In the genomic region with DNA sequence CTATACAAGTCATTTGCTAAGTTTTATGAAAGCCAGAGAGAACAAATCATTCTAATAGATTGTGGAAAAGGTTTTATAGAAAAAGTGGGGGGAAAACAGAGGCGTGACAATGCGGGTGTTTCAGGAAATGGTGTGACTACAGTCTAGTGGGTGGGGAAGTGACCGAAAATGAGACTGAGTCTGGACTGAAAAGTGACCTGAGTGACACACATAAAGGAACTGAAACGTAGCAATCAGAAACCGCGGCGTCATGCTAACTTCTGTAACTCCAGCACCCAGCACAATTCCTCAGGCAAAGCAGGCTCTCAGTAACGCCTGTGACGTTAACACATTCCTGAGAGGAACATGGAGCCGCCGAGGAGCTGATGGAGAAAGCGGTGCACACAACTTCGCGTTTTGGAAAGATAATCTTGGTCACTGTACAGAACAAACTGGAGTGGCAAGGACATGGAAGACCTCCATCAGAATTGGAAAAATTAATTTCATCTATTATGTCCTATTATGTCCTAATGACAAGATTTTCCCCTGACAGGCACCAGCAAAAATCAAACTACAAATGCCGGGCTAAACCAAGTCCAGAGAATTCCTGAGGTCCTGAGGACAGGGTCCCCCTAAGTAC, we compare ENCODE assay signal across 8 cellular contexts. TPM values are rescaled to one million over a fixed set of nuclear protein-coding genes. Genes with fewer than 3 reads are reported as not detected.
DNase-seq lines count a peak whose midpoint lies in the region; ATAC-seq and TF ChIP-seq lines count a peak whose summit lies in the region.

No MANE protein-coding gene starts in this region.

- CTCF ChIA-PET in OCI-LY7 (lab: Charles Lee; ENCODE audit: unreplicated experiment) = no interaction called here

- H2AFZ ChIP-seq in fibroblast of lung (ENCODE audit: low read length) (peak overlapping the region; percentile 54), OCI-LY7 (ENCODE audit: low read length) (no peak overlapping the region)

- no peaks in the 10 kb centered on the region for H3K9me2 ChIP-seq in OCI-LY7 (ENCODE audit: insufficient read depth, low read length)

- H3K4me2 ChIP-seq in fibroblast of lung (ENCODE audit: extremely low read depth, insufficient read depth, low read length) (peak overlapping the region; percentile 28), OCI-LY7 (ENCODE audit: low read length) (no peak overlapping the region)

- H3K36me3 ChIP-seq in fibroblast of lung (ENCODE audit: control insufficient read depth, insufficient read depth, low read length) = no peaks in the 10 kb centered on the region
- no peaks in the 10 kb centered on the region for H3K36me3 ChIP-seq in OCI-LY7 (ENCODE audit: insufficient read depth, low read length)

- no peak for TF ChIP-seq CTCF in NB4 (IDR thresholded peaks at IDR 0.05; ENCODE audit: low read depth, low read length)
- no peak for TF ChIP-seq CTCF in fibroblast of lung (conservative IDR thresholded peaks at IDR 0.05 in 1 of 2, IDR thresholded peaks at IDR 0.05 in 1 of 2; ENCODE audit: low read depth in 1 of 2, low read length in 2 of 2)
- TF ChIP-seq CTCF in OCI-LY7 (conservative IDR thresholded peaks at IDR 0.05; ENCODE audit: low read length) = no peak

- intact Hi-C loops in OCI-LY7 (cut with micrococcal nuclease; ENCODE audit: unreplicated experiment) = no loop called here

- POLR2A ChIA-PET in OCI-LY7 (lab: Charles Lee) = no interaction called here

- H3K27me3 ChIP-seq in fibroblast of lung (ENCODE audit: control insufficient read depth, insufficient read depth, low read length) = no peaks in the 10 kb centered on the region

- H4K20me1 ChIP-seq in fibroblast of lung (ENCODE audit: control insufficient read depth, extremely low read depth, insufficient read depth, low read length) = no peaks in the 10 kb centered on the region
- H4K20me1 ChIP-seq in OCI-LY7 (ENCODE audit: insufficient read depth, low read length) = no peaks in the 10 kb centered on the region

- no peak overlapping the region for H3K9ac ChIP-seq in fibroblast of lung (ENCODE audit: insufficient read depth, low read length)

- no peak overlapping the region for H3K27ac ChIP-seq in fibroblast of lung (ENCODE audit: insufficient read depth, low read length)
- H3K27ac ChIP-seq in OCI-LY7 (ENCODE audit: low read depth, low read length, poor library complexity, severe bottlenecking) = no peak overlapping the region

- no peaks in the 10 kb centered on the region for H3K79me2 ChIP-seq in fibroblast of lung (ENCODE audit: control insufficient read depth, insufficient read depth, low read length)
- H3K79me2 ChIP-seq in OCI-LY7 (ENCODE audit: insufficient read depth, low read depth, low read length) = no peaks in the 10 kb centered on the region

- TF ChIP-seq POLR2A in NB4 (IDR thresholded peaks at IDR 0.05; ENCODE audit: extremely low read depth, insufficient read length) = no peak

- H3K4me1 ChIP-seq in fibroblast of lung (ENCODE audit: control insufficient read depth, extremely low read depth, insufficient read depth, low read length) (peaks cover 2% of the 10 kb centered on the region), OCI-LY7 (ENCODE audit: insufficient read depth, low read length, poor library complexity, severe bottlenecking) (no peaks in the 10 kb centered on the region)

- no TSS peak for BruUV-seq in OCI-LY7 (replicated peaks; lab: Mats Ljungman, UMichigan)

- DNase-seq in NB4 (ENCODE audit: low read depth) = peak; percentile 24
- peak in 1 of 2 donors; percentile 62 for DNase-seq in fibroblast of lung (ENCODE audit: low read depth in 2 of 2)
- peak; percentile 77 for DNase-seq in stimulated activated CD4-positive, alpha-beta T cell treated with anti-CD3 and anti-CD28 coated beads, Interleukin-4, amount 100 ng/mL, for 24 hours
- DNase-seq in NCI-H345 (lab: John Stamatoyannopoulos, UW) = no peak
- DNase-seq in OCI-LY7 (ENCODE audit: low spot score) = no peak
- DNase-seq in NCI-H524 treated with DMSO at 0.1 percent for 48 hours (lab: John Stamatoyannopoulos, UW) = no peak

- H3K9me3 ChIP-seq in fibroblast of lung (ENCODE audit: control insufficient read depth, insufficient read depth, low read depth, low read length) = no peaks in the 10 kb centered on the region
- H3K9me3 ChIP-seq in OCI-LY7 (ENCODE audit: low read length) = no peaks in the 10 kb centered on the region

- H3K4me3 ChIP-seq in NB4 (ENCODE audit: low read depth, low read length) (no peak overlapping the region), fibroblast of lung (replicated peaks in 1 of 4; ENCODE audit: control extremely low read depth in 1 of 4, insufficient read depth in 1 of 4, low read depth in 3 of 4, low read length in 4 of 4) (peak overlapping the region in 2 of 4 experiments; percentile 5 to 11), OCI-LY7 (ENCODE audit: low read depth, low read length, poor library complexity, severe bottlenecking) (no peak overlapping the region)

- ATAC-seq in GM18508 (IDR thresholded peaks at IDR 0.05; ENCODE audit: insufficient read depth, unreplicated experiment) (peak; percentile 90), GM21786 (IDR thresholded peaks at IDR 0.05; ENCODE audit: unreplicated experiment) (peak; percentile 84)

RNA-seq across cellular contexts. Expression of gene CD226, which starts 1.4 kb away (rescaled TPM):
- total RNA-seq in fibroblast of lung = 0.33 and 0.51 TPM in 2 replicates
- polyA plus RNA-seq in fibroblast of lung = 0.15 and 0.42 TPM in 2 replicates
- 0.13 and 0.15 TPM in 2 replicates for polyA plus RNA-seq in fibroblast of lung (2012)
- 0.44 and 5.9 TPM in 2 replicates for polyA minus RNA-seq in fibroblast of lung (ENCODE audit: low replicate concordance)
- not detected in 2 replicates for total RNA-seq in OCI-LY7 (2014; rRNA removed; shearing (Covaris generic))
- 0.25 TPM in 1 of 2 replicates, not detected in the other for total RNA-seq in OCI-LY7 (2022)

Comparison
In these comparisons a context has a peak if more than half of its experiments do, and no peak if none do; other contexts are left out.
1. DNase-seq: peak in NB4 (single experiment) and stimulated activated CD4-positive, alpha-beta T cell treated with anti-CD3 and anti-CD28 coated beads, Interleukin-4, amount 100 ng/mL, for 24 hours (single experiment); none in NCI-H345 (single experiment), OCI-LY7 (single experiment) and NCI-H524 treated with DMSO at 0.1 percent for 48 hours (single experiment).